20 cellular contexts compared by ENCODE assay signal in genomic region chr5:142645456-142645855, GRCh38. TPM values are rescaled to one million over a fixed set of nuclear protein-coding genes. Genes with fewer than 3 reads are reported as not detected.
A peak's percentile ranks its signal among the peaks of the same experiment; 100 is the strongest.
DNase-seq lines count a peak whose midpoint lies in the region; ATAC-seq and TF ChIP-seq lines count a peak whose summit lies in the region.
"Had no signal": no experiment of that assay in that cellular context is flagged by ENCODE, and none has a peak within 500 bp of the region (broad histone marks: within the 10 kb centered on the region; RNA-seq: fewer than 3 reads in every experiment).

No MANE protein-coding gene starts in this region.

- intact Hi-C loops in esophagus squamous epithelium (cut with DNase I): no loop called here
- intact Hi-C loops in activated T-helper 1 cell treated with anti-CD3 and anti-CD28 coated beads, Interleukin-12 subunit alpha, Interleukin-12 subunit beta, Interleukin-2, Interleukin-4 antibody, amounts not matched to agents 30 ng/mL and 10 ng/mL and 1 ng/mL, durations not matched to agents 14 hours and 24 hours and 36 hours (cut with micrococcal nuclease): no loop called here

- H3K27ac ChIP-seq in RWPE1 (peak overlapping the region; percentile 94), esophagus squamous epithelium (peak overlapping the region; percentile 19 to 56 (median 32))
- H3K27ac ChIP-seq: HL-60, thyroid gland had no signal

- WGBS in esophagus squamous epithelium, 2 donors: 46 to 54% methylated on average over 1 of the region's 1 CpG

- DNase-seq in AG04449 (ENCODE audit: low read depth, low spot score) (no peak), RWPE1 (ENCODE audit: low spot score) (no peak), esophagus squamous epithelium (lab: John Stamatoyannopoulos, UW) (no peak), progenitor cell of endocrine pancreas (ENCODE audit: low spot score, unreplicated experiment) (no peak), T-helper 17 cell (no peak), OCI-M2 (lab: John Stamatoyannopoulos, UW; ENCODE audit: unreplicated experiment) (no peak)
- DNase-seq in activated T-helper 1 cell treated with anti-CD3 and anti-CD28 coated beads, Interleukin-12 subunit alpha, Interleukin-12 subunit beta, Interleukin-2, Interleukin-4 antibody, amounts not matched to agents 30 ng/mL and 10 ng/mL and 1 ng/mL, durations not matched to agents 14 hours and 24 hours and 36 hours (ENCODE audit: low spot score): no peak
- DNase-seq: activated CD4-positive, CD25-positive, alpha-beta regulatory T cell; activated naive CD8-positive, alpha-beta T cell treated with anti-CD3 and anti-CD28 coated beads, Interleukin-2, amount 10 ng/mL, durations not matched to agents 7 days and 5 days; H7; MV-4-11; NCI-H1930; nephron progenitor cell; Right ventricle myocardium superior; T-helper 2 cell had no signal

- H3K9me3 ChIP-seq in esophagus squamous epithelium (no peaks in the 10 kb centered on the region), T-helper 17 cell (ENCODE audit: control insufficient read depth, low read length, poor library complexity, severe bottlenecking) (no peaks in the 10 kb centered on the region)
- H3K9me3 ChIP-seq: thyroid gland had no signal

- H3K4me3 ChIP-seq in AG04449 (ENCODE audit: low read depth, low read length) (peak overlapping the region; percentile 42), esophagus squamous epithelium (no peak overlapping the region)
- H3K4me3 ChIP-seq: thyroid gland had no signal

- no peaks in the 10 kb centered on the region for H3K36me3 Mint-ChIP-seq in progenitor cell of endocrine pancreas (ENCODE audit: insufficient read depth)
- peaks cover 8% of the 10 kb centered on the region for H3K36me3 Mint-ChIP-seq in T-helper 17 cell (ENCODE audit: low read depth)
- H3K36me3 Mint-ChIP-seq in activated T-helper 1 cell treated with anti-CD3 and anti-CD28 coated beads, Interleukin-12 subunit alpha, Interleukin-12 subunit beta, Interleukin-2, Interleukin-4 antibody, amounts not matched to agents 30 ng/mL and 10 ng/mL and 1 ng/mL, durations not matched to agents 14 hours and 24 hours and 36 hours (ENCODE audit: low read depth): no peaks in the 10 kb centered on the region
- H3K36me3 Mint-ChIP-seq: activated naive CD8-positive, alpha-beta T cell treated with anti-CD3 and anti-CD28 coated beads, Interleukin-2, amount 10 ng/mL, durations not matched to agents 7 days and 5 days had no signal

- no peak for ATAC-seq in T-helper 17 cell
- no peak for ATAC-seq in GM21825 (IDR thresholded peaks at IDR 0.05; ENCODE audit: unreplicated experiment)

- no peak overlapping the region for H3K4me3 Mint-ChIP-seq in progenitor cell of endocrine pancreas (ENCODE audit: low read depth)
- H3K4me3 Mint-ChIP-seq in T-helper 17 cell: no peak overlapping the region
- H3K4me3 Mint-ChIP-seq in activated T-helper 1 cell treated with anti-CD3 and anti-CD28 coated beads, Interleukin-12 subunit alpha, Interleukin-12 subunit beta, Interleukin-2, Interleukin-4 antibody, amounts not matched to agents 30 ng/mL and 10 ng/mL and 1 ng/mL, durations not matched to agents 14 hours and 24 hours and 36 hours: no peak overlapping the region
- H3K4me3 Mint-ChIP-seq: activated naive CD8-positive, alpha-beta T cell treated with anti-CD3 and anti-CD28 coated beads, Interleukin-2, amount 10 ng/mL, durations not matched to agents 7 days and 5 days; activated T-helper 17 cell treated with anti-CD3 and anti-CD28 coated beads, Interleukin-2, amount 50 U/mL, for 72 hours; nephron progenitor cell had no signal

- H3K27me3 ChIP-seq in esophagus squamous epithelium: no peaks in the 10 kb centered on the region
- H3K27me3 ChIP-seq: thyroid gland had no signal

- no peak for TF ChIP-seq POLR2A in esophagus squamous epithelium (IDR thresholded peaks at IDR 0.05)

- TF ChIP-seq CTCF in AG04449 (IDR thresholded peaks at IDR 0.05; ENCODE audit: insufficient read depth, low read length, missing control alignments) (no peak), RWPE1 (conservative IDR thresholded peaks at IDR 0.05; ENCODE audit: low read depth) (no peak), esophagus squamous epithelium (IDR thresholded peaks at IDR 0.05) (no peak), progenitor cell of endocrine pancreas (IDR thresholded peaks at IDR 0.05; ENCODE audit: unreplicated experiment) (no peak)

- H3K27me3 Mint-ChIP-seq in progenitor cell of endocrine pancreas: peaks cover 7% of the 10 kb centered on the region
- H3K27me3 Mint-ChIP-seq in T-helper 17 cell: peaks cover 51% of the 10 kb centered on the region
- H3K27me3 Mint-ChIP-seq in activated T-helper 1 cell treated with anti-CD3 and anti-CD28 coated beads, Interleukin-12 subunit alpha, Interleukin-12 subunit beta, Interleukin-2, Interleukin-4 antibody, amounts not matched to agents 30 ng/mL and 10 ng/mL and 1 ng/mL, durations not matched to agents 14 hours and 24 hours and 36 hours (ENCODE audit: insufficient read depth): peaks cover 19% of the 10 kb centered on the region

- no peaks in the 10 kb centered on the region for H3K9me3 Mint-ChIP-seq in progenitor cell of endocrine pancreas (ENCODE audit: low read depth)
- no peaks in the 10 kb centered on the region for H3K9me3 Mint-ChIP-seq in activated T-helper 1 cell treated with anti-CD3 and anti-CD28 coated beads, Interleukin-12 subunit alpha, Interleukin-12 subunit beta, Interleukin-2, Interleukin-4 antibody, amounts not matched to agents 30 ng/mL and 10 ng/mL and 1 ng/mL, durations not matched to agents 14 hours and 24 hours and 36 hours
- H3K9me3 Mint-ChIP-seq: activated naive CD8-positive, alpha-beta T cell treated with anti-CD3 and anti-CD28 coated beads, Interleukin-2, amount 10 ng/mL, durations not matched to agents 7 days and 5 days; activated T-helper 17 cell treated with anti-CD3 and anti-CD28 coated beads, Interleukin-2, amount 50 U/mL, for 72 hours; nephron progenitor cell had no signal

- POLR2A ChIA-PET in AG04449 (lab: Yijun Ruan, JAX) (interaction anchor here (1.2 to 1.4 kb wide), 2 partner anchors 10 to 20 kb away, joined by 4 to 5 read pairs; no protein-coding TSS in a partner anchor), RWPE1 (lab: Yijun Ruan, JAX; ENCODE audit: low non-redundant PET) (no interaction called here)

- H3K4me1 Mint-ChIP-seq in progenitor cell of endocrine pancreas (ENCODE audit: low read depth) (no peaks in the 10 kb centered on the region), T-helper 17 cell (peaks cover 3% of the 10 kb centered on the region)
- H3K4me1 Mint-ChIP-seq in activated T-helper 1 cell treated with anti-CD3 and anti-CD28 coated beads, Interleukin-12 subunit alpha, Interleukin-12 subunit beta, Interleukin-2, Interleukin-4 antibody, amounts not matched to agents 30 ng/mL and 10 ng/mL and 1 ng/mL, durations not matched to agents 14 hours and 24 hours and 36 hours (ENCODE audit: low read depth): no peaks in the 10 kb centered on the region

- CTCF ChIA-PET in AG04449 (lab: Yijun Ruan, JAX) (interaction anchor here (0.8 to 9.1 kb wide), 13 partner anchors 9 to 235 kb away, joined by 3 to 117 read pairs (median 5); no protein-coding TSS in a partner anchor), RWPE1 (lab: Yijun Ruan, JAX) (interaction anchor here (0.6 to 2.3 kb wide), 6 partner anchors 10 to 604 kb away, joined by 3 to 18 read pairs (median 4); no protein-coding TSS in a partner anchor)

- H3K27ac Mint-ChIP-seq in progenitor cell of endocrine pancreas (peak overlapping the region; percentile 35), T-helper 17 cell (no peak overlapping the region)
- H3K27ac Mint-ChIP-seq in activated T-helper 1 cell treated with anti-CD3 and anti-CD28 coated beads, Interleukin-12 subunit alpha, Interleukin-12 subunit beta, Interleukin-2, Interleukin-4 antibody, amounts not matched to agents 30 ng/mL and 10 ng/mL and 1 ng/mL, durations not matched to agents 14 hours and 24 hours and 36 hours: no peak overlapping the region
- H3K27ac Mint-ChIP-seq: activated naive CD8-positive, alpha-beta T cell treated with anti-CD3 and anti-CD28 coated beads, Interleukin-2, amount 10 ng/mL, durations not matched to agents 7 days and 5 days; activated T-helper 17 cell treated with anti-CD3 and anti-CD28 coated beads, Interleukin-2, amount 50 U/mL, for 72 hours had no signal

- peaks cover 11 to 21% (median 13%) of the 10 kb centered on the region in 3 donors for H3K4me1 ChIP-seq in esophagus squamous epithelium

- no peaks in the 10 kb centered on the region for H3K36me3 ChIP-seq in esophagus squamous epithelium
- H3K36me3 ChIP-seq: thyroid gland had no signal

RNA-seq across cellular contexts. Expression of gene FGF1, which starts 40.4 kb away (rescaled TPM):
- total RNA-seq in esophagus squamous epithelium (1 to 10 TPM in 2 of 4 donors, under 1 TPM in 1, not detected in 1; 0.38 to 2.4 (median 1.6) TPM), progenitor cell of endocrine pancreas (not detected in 2 replicates), T-helper 17 cell (not detected)
- 0.08 TPM in 1 of 2 replicates, not detected in the other for total RNA-seq in activated T-helper 1 cell treated with anti-CD3 and anti-CD28 coated beads, Interleukin-12 subunit alpha, Interleukin-12 subunit beta, Interleukin-2, Interleukin-4 antibody, amounts not matched to agents 30 ng/mL and 10 ng/mL and 1 ng/mL, durations not matched to agents 14 hours and 24 hours and 36 hours
- total RNA-seq: activated CD8-positive, alpha-beta memory T cell treated with anti-CD3 and anti-CD28 coated beads for 36 hours; activated naive CD8-positive, alpha-beta T cell treated with anti-CD3 and anti-CD28 coated beads, Interleukin-2, amount 10 ng/mL, durations not matched to agents 7 days and 5 days; activated T-helper 17 cell treated with anti-CD3 and anti-CD28 coated beads, Interleukin-2, amount 50 U/mL, for 72 hours had no signal
